In the genomic region with DNA sequence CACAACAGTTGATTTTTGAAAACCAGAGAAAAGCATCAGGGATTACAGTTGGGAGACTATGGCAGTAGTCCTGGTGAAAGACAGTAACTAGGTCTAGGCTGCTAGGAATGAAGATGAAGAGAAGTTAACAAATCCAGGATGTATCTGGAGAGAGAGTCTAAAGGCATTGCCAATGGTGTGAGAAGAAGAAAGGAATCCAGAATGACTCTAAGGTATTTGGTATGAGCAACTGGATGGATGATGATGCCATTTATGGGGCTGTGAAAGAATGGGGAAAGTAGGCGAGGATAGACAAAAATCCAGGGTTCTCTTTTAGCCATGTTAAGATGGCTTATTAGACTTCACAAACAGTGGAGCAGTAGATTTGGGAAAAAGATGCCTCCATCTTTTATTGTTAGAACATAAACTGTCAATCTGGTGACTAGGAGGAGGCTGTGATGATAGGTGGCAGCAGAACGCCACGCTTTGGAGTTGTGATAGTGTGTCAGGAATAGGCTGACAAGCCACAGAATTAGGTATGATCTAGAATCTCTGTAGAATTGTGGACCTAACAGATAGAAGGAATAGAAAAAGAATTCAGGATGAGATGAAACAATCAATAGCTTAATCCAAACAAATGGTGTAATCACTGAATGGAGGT, we compare ENCODE assay signal across 8 cellular contexts. TPM values are rescaled to one million over a fixed set of nuclear protein-coding genes. Genes with fewer than 3 reads are reported as not detected.
DNase-seq lines count a peak whose midpoint lies in the region; ATAC-seq and TF ChIP-seq lines count a peak whose summit lies in the region.

No MANE protein-coding gene starts in this region.

- no peak overlapping the region for H2BK120ac ChIP-seq in neuronal stem cell (ENCODE audit: low read depth, low read length)

- H2BK15ac ChIP-seq in neuronal stem cell (ENCODE audit: low read length) = no peak overlapping the region

- no peaks in the 10 kb centered on the region for H3K27me3 ChIP-seq in Karpas-422 (ENCODE audit: low read length)
- no peaks in the 10 kb centered on the region for H3K27me3 ChIP-seq in neuronal stem cell (ENCODE audit: control insufficient read depth in 3 of 3, insufficient read depth in 3 of 3, low read depth in 1 of 3, low read length in 3 of 3)

- H4K8ac ChIP-seq in neuronal stem cell (ENCODE audit: low read depth, low read length) = no peak overlapping the region

- ATAC-seq in HG02623 (IDR thresholded peaks at IDR 0.05; ENCODE audit: unreplicated experiment) (no peak), HG03139 (IDR thresholded peaks at IDR 0.05; ENCODE audit: unreplicated experiment) (no peak)

- no peaks in the 10 kb centered on the region for H3K9me2 ChIP-seq in Karpas-422 (replicated peaks; ENCODE audit: insufficient read depth, low read length)

- H3K27ac ChIP-seq in Karpas-422 (ENCODE audit: low read length) (no peak overlapping the region), neuronal stem cell (replicated peaks; ENCODE audit: low read length) (no peak overlapping the region)

- H3K79me1 ChIP-seq in neuronal stem cell (ENCODE audit: low read depth, low read length) = no peaks in the 10 kb centered on the region

- no peak overlapping the region for H4K91ac ChIP-seq in neuronal stem cell (ENCODE audit: low read depth, low read length, poor library complexity)

- in situ Hi-C loops in GM13976 (cut with MboI; ENCODE audit: low sequenced_read_pairs, unreplicated experiment) = no loop called here

- H3K18ac ChIP-seq in neuronal stem cell (ENCODE audit: low read length) = no peak overlapping the region

- no CpG with 5 or more reads among the region's 3 CpGs for WGBS in neuronal stem cell (ENCODE audit: extremely low coverage in 2 of 2, insufficient read length in 2 of 2, insufficient replicate concordance in 1 of 2), 2 donors

- H3K9ac ChIP-seq in Karpas-422 (ENCODE audit: low read length) = no peak overlapping the region
- no peak overlapping the region for H3K9ac ChIP-seq in neuronal stem cell (ENCODE audit: low read depth, low read length, poor library complexity)

- no peaks in the 10 kb centered on the region for H3K9me3 ChIP-seq in Karpas-422 (ENCODE audit: low read length)
- H3K9me3 ChIP-seq in neuronal stem cell (replicated peaks in 1 of 2; ENCODE audit: control insufficient read depth in 2 of 2, insufficient read depth in 1 of 2, low read depth in 1 of 2, low read length in 2 of 2) = no peaks in the 10 kb centered on the region

- H3K4me1 ChIP-seq in Karpas-422 (ENCODE audit: low read length) = no peaks in the 10 kb centered on the region
- H3K4me1 ChIP-seq in neuronal stem cell (ENCODE audit: control insufficient read depth in 2 of 2, insufficient read depth in 1 of 2, low read depth in 1 of 2, low read length in 2 of 2) = no peaks in the 10 kb centered on the region

- H3K23ac ChIP-seq in neuronal stem cell (ENCODE audit: low read depth, low read length, poor library complexity) = no peak overlapping the region

- TF ChIP-seq CTCF in GM13976 (IDR thresholded peaks at IDR 0.05; ENCODE audit: borderline replicate concordance, control extremely low read depth, extremely low read depth, insufficient read depth, missing control alignments) = peak; percentile 37

- no peaks in the 10 kb centered on the region for H3K79me2 ChIP-seq in Karpas-422 (ENCODE audit: low read length)

- H2AFZ ChIP-seq in Karpas-422 (ENCODE audit: low read length) = peak overlapping the region; percentile 12; the same call in 1 of the 2 replicates
- no peak overlapping the region for H2AFZ ChIP-seq in neuronal stem cell (ENCODE audit: low read length)

- no peak overlapping the region for H2AK5ac ChIP-seq in neuronal stem cell (ENCODE audit: low read depth, low read length)

- no peak overlapping the region for H3K4me2 ChIP-seq in Karpas-422 (ENCODE audit: low read depth, low read length, poor library complexity, severe bottlenecking)
- H3K4me2 ChIP-seq in neuronal stem cell (ENCODE audit: insufficient read depth, low read length, poor library complexity, severe bottlenecking) = no peak overlapping the region

- no peaks in the 10 kb centered on the region for H4K20me1 ChIP-seq in Karpas-422 (ENCODE audit: insufficient read depth, low read depth, low read length)

- H3K4me3 ChIP-seq in Karpas-422 (ENCODE audit: low read length) (no peak overlapping the region), neuronal stem cell (ENCODE audit: low read length in 2 of 2) (no peak overlapping the region)

- H3K4ac ChIP-seq in neuronal stem cell (ENCODE audit: low read length) = no peak overlapping the region

- DNase-seq in GM13976 (ENCODE audit: low spot score) = peak; percentile 49
- DNase-seq in Karpas-422 = peak; percentile 60
- DNase-seq in activated T-cell treated with anti-CD3 and anti-CD28 coated beads, Interleukin-2, amount 50 U/mL, for 48 hours = peak; percentile 30 to 32
- peak; percentile 38 for DNase-seq in inferior parietal cortex (ENCODE audit: extremely low spot score)
- peak; percentile 36 to 44 for DNase-seq in stimulated activated CD8-positive, alpha-beta memory T cell treated with anti-CD3 and anti-CD28 coated beads, Interleukin-7, amount 100 ng/mL, for 4 hours (ENCODE audit: low read depth in 2 of 2)
- DNase-seq in neuronal stem cell (ENCODE audit: low spot score) = no peak

- H2BK5ac ChIP-seq in neuronal stem cell (ENCODE audit: low read length) = no peak overlapping the region

- no peak overlapping the region for H3K14ac ChIP-seq in neuronal stem cell (ENCODE audit: low read length)

- H3K36me3 ChIP-seq in Karpas-422 (ENCODE audit: insufficient read depth, low read length) (no peaks in the 10 kb centered on the region), neuronal stem cell (replicated peaks in 1 of 2; ENCODE audit: control insufficient read depth in 2 of 2, insufficient read depth in 2 of 2, low read length in 2 of 2) (no peaks in the 10 kb centered on the region)

- H2BK12ac ChIP-seq in neuronal stem cell (ENCODE audit: low read length) = no peak overlapping the region

RNA-seq across cellular contexts. Expression of gene JADE1, which starts 27.3 kb away (rescaled TPM):
- 31.5 and 43.0 TPM in 2 replicates for total RNA-seq in Karpas-422 (2014; rRNA removed; shearing (Covaris generic); ENCODE audit: low replicate concordance)
- polyA plus RNA-seq in neuronal stem cell (2013, experiment 1 of 2) = 30.6 TPM
- 31.4 TPM for polyA plus RNA-seq in neuronal stem cell (2013, experiment 2 of 2)
